16 cellular contexts compared by ENCODE assay signal in the genomic region with DNA sequence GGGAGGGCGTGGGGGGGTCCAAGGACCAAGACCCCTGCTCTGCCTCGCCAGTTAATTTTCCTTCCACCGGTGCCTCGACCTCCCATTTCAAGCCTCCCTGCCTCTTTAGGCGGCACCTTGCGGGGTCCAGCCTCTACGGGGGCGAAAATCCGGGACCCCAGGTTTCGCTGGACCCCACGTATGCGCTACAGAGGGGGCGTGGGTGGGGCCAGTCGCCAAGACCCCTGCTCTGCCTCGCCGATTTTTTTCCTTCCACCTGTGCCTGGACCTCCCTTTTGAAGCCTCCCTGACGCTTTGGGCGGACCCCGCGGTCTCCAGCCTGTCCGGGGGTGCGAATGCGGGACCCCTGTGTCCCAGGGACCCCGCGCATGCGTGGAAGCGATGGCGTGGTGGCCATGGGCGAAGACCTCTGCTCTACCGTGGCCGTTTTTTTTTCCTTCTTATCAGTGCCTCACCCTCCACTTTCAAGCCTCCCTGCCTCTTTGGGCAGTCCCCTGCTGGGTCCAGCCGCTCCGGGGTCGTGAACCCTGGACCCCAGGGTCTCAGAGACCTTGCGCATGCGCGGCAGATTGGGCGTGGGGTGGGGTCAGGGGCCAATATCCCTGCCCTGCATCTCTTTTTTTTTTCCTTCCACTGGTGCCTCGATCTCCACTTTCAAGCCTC.
"Had no signal": no experiment of that assay in that cellular context is flagged by ENCODE, and none has a peak within 500 bp of the region (broad histone marks: within the 10 kb centered on the region; RNA-seq: fewer than 3 reads in every experiment).

No MANE protein-coding gene starts in this region.

- H3K4me3 ChIP-seq: cardiac muscle cell, heart right ventricle, left ventricle myocardium inferior, sigmoid colon, thoracic aorta, upper lobe of right lung had no signal

- DNase-seq: activated CD4-positive, alpha-beta memory T cell treated with anti-CD3 and anti-CD28 coated beads, Interleukin-2, amount 10 ng/mL, durations not matched to agents 7 days and 5 days; activated CD4-positive, alpha-beta T cell treated with anti-CD3 and anti-CD28 coated beads for 4 hours; activated CD8-positive, alpha-beta memory T cell treated with anti-CD3 and anti-CD28 coated beads, Interleukin-2, amount 10 ng/mL, durations not matched to agents 7 days and 5 days; effector CD8-positive, alpha-beta T cell; heart right ventricle; immature natural killer cell; kidney glomerular epithelial cell; left ventricle myocardium inferior; mammary epithelial cell; midbrain; sigmoid colon; stimulated activated CD4-positive, alpha-beta T cell treated with anti-CD3 and anti-CD28 coated beads, Interleukin-4, amount 100 ng/mL, for 24 hours; upper lobe of right lung had no signal

- H3K4me1 ChIP-seq: heart right ventricle, left ventricle myocardium inferior, parathyroid adenoma, sigmoid colon, upper lobe of right lung had no signal

- H3K27ac ChIP-seq: cardiac muscle cell, heart right ventricle, left ventricle myocardium inferior, parathyroid adenoma, sigmoid colon, thoracic aorta, upper lobe of right lung had no signal

- H3K9me3 ChIP-seq: thoracic aorta, upper lobe of right lung had no signal

- H3K36me3 ChIP-seq: cardiac muscle cell, heart right ventricle, left ventricle myocardium inferior, sigmoid colon, thoracic aorta, upper lobe of right lung had no signal

- H3K27me3 ChIP-seq: cardiac muscle cell had no signal
